In the genomic region with DNA sequence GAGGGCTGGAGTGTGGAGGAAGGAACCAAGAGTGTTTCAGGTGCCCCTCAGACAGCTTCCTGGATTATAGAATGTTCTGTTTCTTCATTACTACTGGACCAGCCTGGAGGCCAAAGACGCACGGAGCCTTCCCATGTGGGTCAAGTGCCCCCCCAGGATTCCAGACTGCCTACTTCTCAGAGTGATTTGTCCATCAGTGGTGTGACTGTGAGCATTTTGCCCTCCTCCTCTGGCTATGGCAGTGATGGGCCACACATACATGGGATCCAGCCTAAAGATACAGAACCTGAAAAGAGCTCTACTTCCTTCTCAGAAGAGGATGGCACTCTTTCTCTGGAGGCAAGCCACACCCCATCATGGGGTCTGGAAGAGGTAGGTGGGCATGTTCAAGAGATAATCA, we compare ENCODE assay signal across 9 cellular contexts.
A peak's percentile ranks its signal among the peaks of the same experiment; 100 is the strongest.
DNase-seq lines count a peak whose midpoint lies in the region; ATAC-seq and TF ChIP-seq lines count a peak whose summit lies in the region.
"Had no signal": no experiment of that assay in that cellular context is flagged by ENCODE, and none has a peak within 500 bp of the region (broad histone marks: within the 10 kb centered on the region; RNA-seq: fewer than 3 reads in every experiment).

No MANE protein-coding gene starts in this region.

- H3K9me3 ChIP-seq in upper lobe of left lung = no peaks in the 10 kb centered on the region

- in situ Hi-C loops in brain microvascular endothelial cell (cut with HindIII; ENCODE audit: low pct_ligation_motif_present, low sequenced_read_pairs) = no loop called here

- H3K4me3 Mint-ChIP-seq in activated T-cell treated with anti-CD3 and anti-CD28 coated beads, Interleukin-2, amount 50 U/mL, for 72 hours = peak overlapping the region; percentile 44 to 76
- H3K4me3 Mint-ChIP-seq in activated T-helper 2 cell treated with anti-CD3 and anti-CD28 coated beads, Interferon-gamma antibody, Interleukin-2, Interleukin-4, amounts not matched to agents 10 μg/mL and 5 μg/mL and 100 μg/mL, durations not matched to agents 14 hours and 24 hours and 36 hours (ENCODE audit: low read depth) = no peak overlapping the region
- H3K4me3 Mint-ChIP-seq in memory B cell = peak overlapping the region; percentile 80

- H3K27ac Mint-ChIP-seq in activated T-cell treated with anti-CD3 and anti-CD28 coated beads, Interleukin-2, amount 50 U/mL, for 72 hours = no peak overlapping the region
- H3K27ac Mint-ChIP-seq in activated T-helper 2 cell treated with anti-CD3 and anti-CD28 coated beads, Interferon-gamma antibody, Interleukin-2, Interleukin-4, amounts not matched to agents 10 μg/mL and 5 μg/mL and 100 μg/mL, durations not matched to agents 14 hours and 24 hours and 36 hours = peak overlapping the region; percentile 68
- peak overlapping the region; percentile 49 for H3K27ac Mint-ChIP-seq in memory B cell

- no peaks in the 10 kb centered on the region for H3K9me3 Mint-ChIP-seq in activated T-cell treated with anti-CD3 and anti-CD28 coated beads, Interleukin-2, amount 50 U/mL, for 72 hours
- H3K9me3 Mint-ChIP-seq in activated T-helper 2 cell treated with anti-CD3 and anti-CD28 coated beads, Interferon-gamma antibody, Interleukin-2, Interleukin-4, amounts not matched to agents 10 μg/mL and 5 μg/mL and 100 μg/mL, durations not matched to agents 14 hours and 24 hours and 36 hours = no peaks in the 10 kb centered on the region
- H3K9me3 Mint-ChIP-seq in memory B cell = no peaks in the 10 kb centered on the region

- intact Hi-C loops in activated T-helper 2 cell treated with anti-CD3 and anti-CD28 coated beads, Interferon-gamma antibody, Interleukin-2, Interleukin-4, amounts not matched to agents 10 μg/mL and 5 μg/mL and 100 μg/mL, durations not matched to agents 14 hours and 24 hours and 36 hours (cut with micrococcal nuclease) = no loop called here

- no peaks in the 10 kb centered on the region for H3K27me3 Mint-ChIP-seq in activated T-cell treated with anti-CD3 and anti-CD28 coated beads, Interleukin-2, amount 50 U/mL, for 72 hours (ENCODE audit: low read depth)
- no peaks in the 10 kb centered on the region for H3K27me3 Mint-ChIP-seq in activated T-helper 2 cell treated with anti-CD3 and anti-CD28 coated beads, Interferon-gamma antibody, Interleukin-2, Interleukin-4, amounts not matched to agents 10 μg/mL and 5 μg/mL and 100 μg/mL, durations not matched to agents 14 hours and 24 hours and 36 hours (ENCODE audit: low read depth)
- H3K27me3 Mint-ChIP-seq in memory B cell = no peaks in the 10 kb centered on the region

- H3K27ac ChIP-seq in upper lobe of left lung (peak overlapping the region; percentile 19 to 73 (median 65)), brain microvascular endothelial cell (no peak overlapping the region)

- peaks cover 77% of the 10 kb centered on the region for H3K4me1 Mint-ChIP-seq in activated T-cell treated with anti-CD3 and anti-CD28 coated beads, Interleukin-2, amount 50 U/mL, for 72 hours (ENCODE audit: low read depth)
- H3K4me1 Mint-ChIP-seq in activated T-helper 2 cell treated with anti-CD3 and anti-CD28 coated beads, Interferon-gamma antibody, Interleukin-2, Interleukin-4, amounts not matched to agents 10 μg/mL and 5 μg/mL and 100 μg/mL, durations not matched to agents 14 hours and 24 hours and 36 hours (ENCODE audit: low read depth) = peaks cover 64% of the 10 kb centered on the region
- peaks cover 49% of the 10 kb centered on the region for H3K4me1 Mint-ChIP-seq in memory B cell

- no peak for TF ChIP-seq CTCF in upper lobe of left lung (IDR thresholded peaks at IDR 0.05)
- TF ChIP-seq CTCF in brain microvascular endothelial cell (IDR thresholded peaks at IDR 0.05; ENCODE audit: low read depth, low read length, missing control alignments) = no peak

- ATAC-seq in activated T-cell treated with anti-CD3 and anti-CD28 coated beads, Interleukin-2, amount 50 U/mL, for 72 hours (replicated peaks in 1 of 2) = peak; percentile 13 to 29
- ATAC-seq in memory B cell (ENCODE audit: low read depth) = peak; percentile 19
- no peak for ATAC-seq in upper lobe of left lung (ENCODE audit: low FRiP score in 2 of 2)
- ATAC-seq: Panc1 had no signal

- no peaks in the 10 kb centered on the region for H3K27me3 ChIP-seq in upper lobe of left lung
- H3K27me3 ChIP-seq in brain microvascular endothelial cell (replicated peaks) = no peaks in the 10 kb centered on the region

- H3K4me1 ChIP-seq in upper lobe of left lung = peaks cover 37 to 64% (median 54%) of the 10 kb centered on the region in 4 donors

- 55 to 89% methylated on average over 2 of the region's 2 CpGs for WGBS in upper lobe of left lung, 2 donors

- no peak overlapping the region for H3K4me3 ChIP-seq in upper lobe of left lung
- H3K4me3 ChIP-seq in brain microvascular endothelial cell (ENCODE audit: low read depth, low read length) = no peak overlapping the region

- no peak for TF ChIP-seq EP300 in upper lobe of left lung (IDR thresholded peaks at IDR 0.05)

- DNase-seq in activated T-cell treated with anti-CD3 and anti-CD28 coated beads, Interleukin-2, amount 50 U/mL, for 72 hours = no peak
- DNase-seq in activated T-cell treated with anti-CD3 and anti-CD28 coated beads for 4 hours (no peak), memory B cell (ENCODE audit: low spot score in 2 of 2) (no peak), upper lobe of left lung (no peak), brain microvascular endothelial cell (no peak), DMS79 (lab: John Stamatoyannopoulos, UW) (no peak), AG08396 (ENCODE audit: low spot score) (no peak)
- no peak for DNase-seq in activated T-helper 2 cell treated with anti-CD3 and anti-CD28 coated beads, Interferon-gamma antibody, Interleukin-2, Interleukin-4, amounts not matched to agents 10 μg/mL and 5 μg/mL and 100 μg/mL, durations not matched to agents 14 hours and 24 hours and 36 hours (ENCODE audit: low spot score)

- H3K36me3 Mint-ChIP-seq in activated T-cell treated with anti-CD3 and anti-CD28 coated beads, Interleukin-2, amount 50 U/mL, for 72 hours (ENCODE audit: insufficient read depth in 2 of 2) = peaks cover 6 to 11% of the 10 kb centered on the region in 2 donors
- H3K36me3 Mint-ChIP-seq in activated T-helper 2 cell treated with anti-CD3 and anti-CD28 coated beads, Interferon-gamma antibody, Interleukin-2, Interleukin-4, amounts not matched to agents 10 μg/mL and 5 μg/mL and 100 μg/mL, durations not matched to agents 14 hours and 24 hours and 36 hours (ENCODE audit: low read depth) = peaks cover 31% of the 10 kb centered on the region
- peaks cover 3% of the 10 kb centered on the region for H3K36me3 Mint-ChIP-seq in memory B cell

- H3K36me3 ChIP-seq in upper lobe of left lung (peaks cover 0 to 6% (median 0%) of the 10 kb centered on the region in 4 donors), brain microvascular endothelial cell (replicated peaks) (peaks cover 3% of the 10 kb centered on the region)

- TF ChIP-seq POLR2A in upper lobe of left lung (IDR thresholded peaks at IDR 0.05) = no peak

Comparison
In these comparisons a context has a peak if more than half of its experiments do, and no peak if none do; other contexts are left out.
1. ATAC-seq: peak in activated T-cell treated with anti-CD3 and anti-CD28 coated beads, Interleukin-2, amount 50 U/mL, for 72 hours (2 of 2) and memory B cell (single experiment); none in upper lobe of left lung (0 of 2).